1 cellular context compared by ENCODE assay signal in the genomic region with DNA sequence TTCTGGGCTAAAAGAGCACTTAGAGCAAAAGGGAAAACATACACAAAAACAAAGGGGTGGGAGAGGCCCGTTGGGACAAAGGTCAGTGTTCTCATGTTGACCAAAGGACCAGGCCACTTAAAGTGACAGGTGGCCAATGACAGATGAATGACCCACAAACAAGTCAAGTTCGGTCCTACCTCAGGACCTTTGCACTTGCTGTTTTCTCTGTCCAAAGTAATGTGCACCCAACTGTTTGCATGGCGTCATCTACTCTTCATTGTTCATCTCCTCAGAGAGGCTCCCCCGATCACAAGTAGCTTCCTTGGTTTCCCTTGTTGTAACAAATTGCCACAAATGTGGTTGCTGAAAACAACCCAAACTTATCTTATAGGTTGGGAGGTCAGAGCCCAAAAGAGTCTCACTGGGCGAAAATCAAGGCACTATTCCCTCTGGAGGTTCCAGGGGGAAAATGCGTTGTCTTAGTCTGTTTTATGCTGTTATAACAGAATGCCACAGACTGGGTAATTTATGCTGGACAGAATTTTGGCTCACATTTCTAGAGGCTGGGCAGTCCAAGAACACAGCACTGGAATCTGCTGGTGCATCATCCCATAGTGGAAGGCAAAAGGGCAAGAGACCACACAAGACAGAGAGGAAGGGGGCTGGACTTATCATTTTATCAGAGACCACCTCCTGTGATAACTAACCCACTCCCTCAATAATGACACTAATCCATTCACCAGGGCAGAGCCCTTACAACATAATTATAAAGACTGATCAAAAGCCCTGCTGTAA.
TF ChIP-seq lines count a peak whose summit lies in the region.

No MANE protein-coding gene starts in this region.

TF ChIP-seq in HepG2, 621 proteins besides CTCF, POLR2A, EP300 and RAD21 (continued from another document and continues in another):
- TF ChIP-seq, protein P1, sequence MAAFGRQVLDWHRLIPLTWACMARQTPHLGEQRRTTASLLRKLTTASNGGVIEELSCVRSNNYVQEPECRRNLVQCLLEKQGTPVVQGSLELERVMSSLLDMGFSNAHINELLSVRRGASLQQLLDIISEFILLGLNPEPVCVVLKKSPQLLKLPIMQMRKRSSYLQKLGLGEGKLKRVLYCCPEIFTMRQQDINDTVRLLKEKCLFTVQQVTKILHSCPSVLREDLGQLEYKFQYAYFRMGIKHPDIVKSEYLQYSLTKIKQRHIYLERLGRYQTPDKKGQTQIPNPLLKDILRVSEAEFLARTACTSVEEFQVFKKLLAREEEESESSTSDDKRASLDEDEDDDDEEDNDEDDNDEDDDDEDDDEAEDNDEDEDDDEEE (CRISPR knock-in tag; IDR thresholded peaks at IDR 0.05), result no peak
- TF ChIP-seq KLF9 (CRISPR knock-in tag; IDR thresholded peaks at IDR 0.05; ENCODE audit: low read depth) (no peak), POLR2AphosphoS5 (IDR thresholded peaks at IDR 0.05; ENCODE audit: low read depth, low read length) (no peak), GATAD1 (CRISPR knock-in tag; IDR thresholded peaks at IDR 0.05) (0 out of 2 replicates have a peak, but pooled peaks have one; percentile 28), ZMYM4 (CRISPR knock-in tag; IDR thresholded peaks at IDR 0.05) (no peak; the same call in none of the 2 replicates), KDM5B (CRISPR knock-in tag; IDR thresholded peaks at IDR 0.05; ENCODE audit: borderline replicate concordance) (no peak), ZNF629 (CRISPR knock-in tag; conservative IDR thresholded peaks at IDR 0.05) (no peak; the same call in 1 of the 2 replicates), LCORL (IDR thresholded peaks at IDR 0.05) (no peak), LCORL (CRISPR knock-in tag; IDR thresholded peaks at IDR 0.05) (0 out of 2 replicates have a peak, but pooled peaks have one; percentile 50), ZZZ3 (CRISPR knock-in tag; IDR thresholded peaks at IDR 0.05; ENCODE audit: borderline replicate concordance) (no peak), NFE2 (CRISPR knock-in tag; IDR thresholded peaks at IDR 0.05) (no peak), ZNF772 (CRISPR knock-in tag; IDR thresholded peaks at IDR 0.05) (no peak), SPEN (CRISPR knock-in tag; IDR thresholded peaks at IDR 0.05; ENCODE audit: low read depth) (peak; percentile 45; the same call in 1 of the 2 replicates), ZNF414 (CRISPR knock-in tag; IDR thresholded peaks at IDR 0.05) (peak; percentile 79; the same call in 1 of the 2 replicates), ZNF816 (CRISPR knock-in tag; IDR thresholded peaks at IDR 0.05; ENCODE audit: borderline replicate concordance) (no peak), IRF1 (CRISPR knock-in tag; IDR thresholded peaks at IDR 0.05; ENCODE audit: low read depth) (no peak), TRIM22 (IDR thresholded peaks at IDR 0.05) (no peak), HOXA9 (CRISPR knock-in tag; IDR thresholded peaks at IDR 0.05; ENCODE audit: borderline replicate concordance) (no peak), DR1 (CRISPR knock-in tag; IDR thresholded peaks at IDR 0.05) (no peak), HOXA5 (CRISPR knock-in tag; IDR thresholded peaks at IDR 0.05) (peak; percentile 87), ZNF383 (CRISPR knock-in tag; IDR thresholded peaks at IDR 0.05; ENCODE audit: borderline replicate concordance) (no peak), ZBTB1 (CRISPR knock-in tag; IDR thresholded peaks at IDR 0.05; ENCODE audit: borderline replicate concordance) (no peak)
- TF ChIP-seq, protein P2, sequence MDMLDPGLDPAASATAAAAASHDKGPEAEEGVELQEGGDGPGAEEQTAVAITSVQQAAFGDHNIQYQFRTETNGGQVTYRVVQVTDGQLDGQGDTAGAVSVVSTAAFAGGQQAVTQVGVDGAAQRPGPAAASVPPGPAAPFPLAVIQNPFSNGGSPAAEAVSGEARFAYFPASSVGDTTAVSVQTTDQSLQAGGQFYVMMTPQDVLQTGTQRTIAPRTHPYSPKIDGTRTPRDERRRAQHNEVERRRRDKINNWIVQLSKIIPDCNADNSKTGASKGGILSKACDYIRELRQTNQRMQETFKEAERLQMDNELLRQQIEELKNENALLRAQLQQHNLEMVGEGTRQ (IDR thresholded peaks at IDR 0.05; ENCODE audit: low read depth, low read length), result no peak
- TF ChIP-seq, protein P2 (CRISPR knock-in tag; IDR thresholded peaks at IDR 0.05; ENCODE audit: borderline replicate concordance), result no peak
- TF ChIP-seq, protein P3, sequence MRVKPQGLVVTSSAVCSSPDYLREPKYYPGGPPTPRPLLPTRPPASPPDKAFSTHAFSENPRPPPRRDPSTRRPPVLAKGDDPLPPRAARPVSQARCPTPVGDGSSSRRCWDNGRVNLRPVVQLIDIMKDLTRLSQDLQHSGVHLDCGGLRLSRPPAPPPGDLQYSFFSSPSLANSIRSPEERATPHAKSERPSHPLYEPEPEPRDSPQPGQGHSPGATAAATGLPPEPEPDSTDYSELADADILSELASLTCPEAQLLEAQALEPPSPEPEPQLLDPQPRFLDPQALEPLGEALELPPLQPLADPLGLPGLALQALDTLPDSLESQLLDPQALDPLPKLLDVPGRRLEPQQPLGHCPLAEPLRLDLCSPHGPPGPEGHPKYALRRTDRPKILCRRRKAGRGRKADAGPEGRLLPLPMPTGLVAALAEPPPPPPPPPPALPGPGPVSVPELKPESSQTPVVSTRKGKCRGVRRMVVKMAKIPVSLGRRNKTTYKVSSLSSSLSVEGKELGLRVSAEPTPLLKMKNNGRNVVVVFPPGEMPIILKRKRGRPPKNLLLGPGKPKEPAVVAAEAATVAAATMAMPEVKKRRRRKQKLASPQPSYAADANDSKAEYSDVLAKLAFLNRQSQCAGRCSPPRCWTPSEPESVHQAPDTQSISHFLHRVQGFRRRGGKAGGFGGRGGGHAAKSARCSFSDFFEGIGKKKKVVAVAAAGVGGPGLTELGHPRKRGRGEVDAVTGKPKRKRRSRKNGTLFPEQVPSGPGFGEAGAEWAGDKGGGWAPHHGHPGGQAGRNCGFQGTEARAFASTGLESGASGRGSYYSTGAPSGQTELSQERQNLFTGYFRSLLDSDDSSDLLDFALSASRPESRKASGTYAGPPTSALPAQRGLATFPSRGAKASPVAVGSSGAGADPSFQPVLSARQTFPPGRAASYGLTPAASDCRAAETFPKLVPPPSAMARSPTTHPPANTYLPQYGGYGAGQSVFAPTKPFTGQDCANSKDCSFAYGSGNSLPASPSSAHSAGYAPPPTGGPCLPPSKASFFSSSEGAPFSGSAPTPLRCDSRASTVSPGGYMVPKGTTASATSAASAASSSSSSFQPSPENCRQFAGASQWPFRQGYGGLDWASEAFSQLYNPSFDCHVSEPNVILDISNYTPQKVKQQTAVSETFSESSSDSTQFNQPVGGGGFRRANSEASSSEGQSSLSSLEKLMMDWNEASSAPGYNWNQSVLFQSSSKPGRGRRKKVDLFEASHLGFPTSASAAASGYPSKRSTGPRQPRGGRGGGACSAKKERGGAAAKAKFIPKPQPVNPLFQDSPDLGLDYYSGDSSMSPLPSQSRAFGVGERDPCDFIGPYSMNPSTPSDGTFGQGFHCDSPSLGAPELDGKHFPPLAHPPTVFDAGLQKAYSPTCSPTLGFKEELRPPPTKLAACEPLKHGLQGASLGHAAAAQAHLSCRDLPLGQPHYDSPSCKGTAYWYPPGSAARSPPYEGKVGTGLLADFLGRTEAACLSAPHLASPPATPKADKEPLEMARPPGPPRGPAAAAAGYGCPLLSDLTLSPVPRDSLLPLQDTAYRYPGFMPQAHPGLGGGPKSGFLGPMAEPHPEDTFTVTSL (CRISPR knock-in tag; IDR thresholded peaks at IDR 0.05; ENCODE audit: borderline replicate concordance), result no peak; the same call in 1 of the 2 replicates
- TF ChIP-seq, protein P4, sequence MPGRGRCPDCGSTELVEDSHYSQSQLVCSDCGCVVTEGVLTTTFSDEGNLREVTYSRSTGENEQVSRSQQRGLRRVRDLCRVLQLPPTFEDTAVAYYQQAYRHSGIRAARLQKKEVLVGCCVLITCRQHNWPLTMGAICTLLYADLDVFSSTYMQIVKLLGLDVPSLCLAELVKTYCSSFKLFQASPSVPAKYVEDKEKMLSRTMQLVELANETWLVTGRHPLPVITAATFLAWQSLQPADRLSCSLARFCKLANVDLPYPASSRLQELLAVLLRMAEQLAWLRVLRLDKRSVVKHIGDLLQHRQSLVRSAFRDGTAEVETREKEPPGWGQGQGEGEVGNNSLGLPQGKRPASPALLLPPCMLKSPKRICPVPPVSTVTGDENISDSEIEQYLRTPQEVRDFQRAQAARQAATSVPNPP (CRISPR knock-in tag; IDR thresholded peaks at IDR 0.05), result no peak
- TF ChIP-seq, protein P5, sequence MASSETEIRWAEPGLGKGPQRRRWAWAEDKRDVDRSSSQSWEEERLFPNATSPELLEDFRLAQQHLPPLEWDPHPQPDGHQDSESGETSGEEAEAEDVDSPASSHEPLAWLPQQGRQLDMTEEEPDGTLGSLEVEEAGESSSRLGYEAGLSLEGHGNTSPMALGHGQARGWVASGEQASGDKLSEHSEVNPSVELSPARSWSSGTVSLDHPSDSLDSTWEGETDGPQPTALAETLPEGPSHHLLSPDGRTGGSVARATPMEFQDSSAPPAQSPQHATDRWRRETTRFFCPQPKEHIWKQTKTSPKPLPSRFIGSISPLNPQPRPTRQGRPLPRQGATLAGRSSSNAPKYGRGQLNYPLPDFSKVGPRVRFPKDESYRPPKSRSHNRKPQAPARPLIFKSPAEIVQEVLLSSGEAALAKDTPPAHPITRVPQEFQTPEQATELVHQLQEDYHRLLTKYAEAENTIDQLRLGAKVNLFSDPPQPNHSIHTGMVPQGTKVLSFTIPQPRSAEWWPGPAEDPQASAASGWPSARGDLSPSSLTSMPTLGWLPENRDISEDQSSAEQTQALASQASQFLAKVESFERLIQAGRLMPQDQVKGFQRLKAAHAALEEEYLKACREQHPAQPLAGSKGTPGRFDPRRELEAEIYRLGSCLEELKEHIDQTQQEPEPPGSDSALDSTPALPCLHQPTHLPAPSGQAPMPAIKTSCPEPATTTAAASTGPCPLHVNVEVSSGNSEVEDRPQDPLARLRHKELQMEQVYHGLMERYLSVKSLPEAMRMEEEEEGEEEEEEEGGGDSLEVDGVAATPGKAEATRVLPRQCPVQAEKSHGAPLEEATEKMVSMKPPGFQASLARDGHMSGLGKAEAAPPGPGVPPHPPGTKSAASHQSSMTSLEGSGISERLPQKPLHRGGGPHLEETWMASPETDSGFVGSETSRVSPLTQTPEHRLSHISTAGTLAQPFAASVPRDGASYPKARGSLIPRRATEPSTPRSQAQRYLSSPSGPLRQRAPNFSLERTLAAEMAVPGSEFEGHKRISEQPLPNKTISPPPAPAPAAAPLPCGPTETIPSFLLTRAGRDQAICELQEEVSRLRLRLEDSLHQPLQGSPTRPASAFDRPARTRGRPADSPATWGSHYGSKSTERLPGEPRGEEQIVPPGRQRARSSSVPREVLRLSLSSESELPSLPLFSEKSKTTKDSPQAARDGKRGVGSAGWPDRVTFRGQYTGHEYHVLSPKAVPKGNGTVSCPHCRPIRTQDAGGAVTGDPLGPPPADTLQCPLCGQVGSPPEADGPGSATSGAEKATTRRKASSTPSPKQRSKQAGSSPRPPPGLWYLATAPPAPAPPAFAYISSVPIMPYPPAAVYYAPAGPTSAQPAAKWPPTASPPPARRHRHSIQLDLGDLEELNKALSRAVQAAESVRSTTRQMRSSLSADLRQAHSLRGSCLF (CRISPR knock-in tag; IDR thresholded peaks at IDR 0.05; ENCODE audit: borderline replicate concordance), result no peak
- TF ChIP-seq, protein P6, sequence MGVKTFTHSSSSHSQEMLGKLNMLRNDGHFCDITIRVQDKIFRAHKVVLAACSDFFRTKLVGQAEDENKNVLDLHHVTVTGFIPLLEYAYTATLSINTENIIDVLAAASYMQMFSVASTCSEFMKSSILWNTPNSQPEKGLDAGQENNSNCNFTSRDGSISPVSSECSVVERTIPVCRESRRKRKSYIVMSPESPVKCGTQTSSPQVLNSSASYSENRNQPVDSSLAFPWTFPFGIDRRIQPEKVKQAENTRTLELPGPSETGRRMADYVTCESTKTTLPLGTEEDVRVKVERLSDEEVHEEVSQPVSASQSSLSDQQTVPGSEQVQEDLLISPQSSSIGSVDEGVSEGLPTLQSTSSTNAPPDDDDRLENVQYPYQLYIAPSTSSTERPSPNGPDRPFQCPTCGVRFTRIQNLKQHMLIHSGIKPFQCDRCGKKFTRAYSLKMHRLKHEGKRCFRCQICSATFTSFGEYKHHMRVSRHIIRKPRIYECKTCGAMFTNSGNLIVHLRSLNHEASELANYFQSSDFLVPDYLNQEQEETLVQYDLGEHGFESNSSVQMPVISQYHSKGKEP (CRISPR knock-in tag; IDR thresholded peaks at IDR 0.05), result no peak
- TF ChIP-seq, protein P7, sequence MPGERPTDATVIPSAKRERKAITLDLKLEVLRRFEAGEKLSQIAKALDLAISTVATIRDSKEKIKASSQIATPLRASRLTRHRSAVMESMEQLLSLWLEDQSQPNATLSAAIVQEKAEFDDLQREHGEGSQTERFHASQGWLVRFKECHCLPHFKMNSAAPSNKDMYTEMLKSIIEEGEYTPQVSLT (CRISPR knock-in tag; IDR thresholded peaks at IDR 0.05; ENCODE audit: borderline replicate concordance, low read depth), result no peak
